ENCODE assay signal across 8 cellular contexts in genomic region chr1:148263906-148264255, GRCh38.
DNase-seq lines count a peak whose midpoint lies in the region; ATAC-seq, FAIRE-seq and TF ChIP-seq lines count a peak whose summit lies in the region.

No MANE protein-coding gene starts in this region.

- CTCF ChIA-PET in HEK293T (lab: Yijun Ruan, JAX): no interaction called here

- H3K4me3 ChIP-seq in CD4-positive, CD25-positive, alpha-beta regulatory T cell (ENCODE audit: low read depth, low read length): peak overlapping the region; percentile 92
- H3K4me3 ChIP-seq in brain microvascular endothelial cell (ENCODE audit: low read depth, low read length) (peak overlapping the region; percentile 57), mucosa of descending colon (no peak overlapping the region)

- no peak for DNase-seq in CD4-positive, CD25-positive, alpha-beta regulatory T cell
- DNase-seq in brain microvascular endothelial cell: no peak
- peak in 2 of 3 donors; percentile 39 to 43 for DNase-seq in mucosa of descending colon
- DNase-seq in GM12892 (ENCODE audit: insufficient read length): no peak
- no peak for DNase-seq in HEK293T (ENCODE audit: extremely low spot score)
- DNase-seq in SW 1271 (lab: John Stamatoyannopoulos, UW): no peak

- H3K27ac Mint-ChIP-seq in CD4-positive, CD25-positive, alpha-beta regulatory T cell: peak overlapping the region; percentile 88 to 97 (median 96)

- peak overlapping the region; percentile 84 to 98 (median 91) for H3K4me3 Mint-ChIP-seq in CD4-positive, CD25-positive, alpha-beta regulatory T cell

- ATAC-seq in CD4-positive, CD25-positive, alpha-beta regulatory T cell (ENCODE audit: low read depth in 2 of 2): peak; percentile 10 to 17
- ATAC-seq in HG03354 (IDR thresholded peaks at IDR 0.05; ENCODE audit: poor library complexity, severe bottlenecking, unreplicated experiment) (peak; percentile 10), mucosa of descending colon (peak; percentile 39), HG03520 (IDR thresholded peaks at IDR 0.05; ENCODE audit: unreplicated experiment) (no peak)

- H3K27me3 Mint-ChIP-seq in CD4-positive, CD25-positive, alpha-beta regulatory T cell: peaks cover 34% of the 10 kb centered on the region

- peaks cover 6 to 20% (median 11%) of the 10 kb centered on the region in 4 donors for H3K4me1 Mint-ChIP-seq in CD4-positive, CD25-positive, alpha-beta regulatory T cell

- H3K27ac ChIP-seq in CD4-positive, CD25-positive, alpha-beta regulatory T cell (ENCODE audit: insufficient read depth, low read length, poor library complexity, severe bottlenecking): peak overlapping the region; percentile 67
- peak overlapping the region; percentile 14 for H3K27ac ChIP-seq in brain microvascular endothelial cell

- no peaks in the 10 kb centered on the region for H3K9me3 ChIP-seq in CD4-positive, CD25-positive, alpha-beta regulatory T cell (ENCODE audit: control insufficient read depth in 2 of 2, low read length in 2 of 2)
- H3K9me3 ChIP-seq in mucosa of descending colon: no peaks in the 10 kb centered on the region

- TF ChIP-seq POLR2A in GM12892 (IDR thresholded peaks at IDR 0.05; ENCODE audit: low read depth, low read length): no peak

- POLR2A ChIA-PET in HEK293T (lab: Yijun Ruan, JAX): interaction anchor here (0.7 to 2.7 kb wide), 18 partner anchors 9 to 593 kb away, joined by 3 to 132 read pairs (median 4); partner anchors contain the start of gene ACP6

- H3K36me3 Mint-ChIP-seq in CD4-positive, CD25-positive, alpha-beta regulatory T cell: peaks cover 4% of the 10 kb centered on the region

- no peak for FAIRE-seq in GM12892 (lab: Jason Lieb, UNC)

- TF ChIP-seq CTCF in brain microvascular endothelial cell (IDR thresholded peaks at IDR 0.05; ENCODE audit: low read depth, low read length, missing control alignments): no peak
- TF ChIP-seq CTCF in mucosa of descending colon (IDR thresholded peaks at IDR 0.05): no peak

- H3K4me1 ChIP-seq in CD4-positive, CD25-positive, alpha-beta regulatory T cell (ENCODE audit: control insufficient read depth, insufficient read depth, low read length, poor library complexity, severe bottlenecking): peaks cover 8% of the 10 kb centered on the region
- peaks cover 3% of the 10 kb centered on the region for H3K4me1 ChIP-seq in mucosa of descending colon (ENCODE audit: low read depth)

- H3K27me3 ChIP-seq in CD4-positive, CD25-positive, alpha-beta regulatory T cell (ENCODE audit: control insufficient read depth, insufficient read depth, low read length): no peaks in the 10 kb centered on the region
- no peaks in the 10 kb centered on the region for H3K27me3 ChIP-seq in brain microvascular endothelial cell (replicated peaks)

- no peaks in the 10 kb centered on the region for H3K36me3 ChIP-seq in CD4-positive, CD25-positive, alpha-beta regulatory T cell (ENCODE audit: control insufficient read depth, insufficient read depth, low read length)
- H3K36me3 ChIP-seq in brain microvascular endothelial cell (replicated peaks) (no peaks in the 10 kb centered on the region), mucosa of descending colon (ENCODE audit: low read depth) (no peaks in the 10 kb centered on the region)

- in situ Hi-C loops in brain microvascular endothelial cell (cut with HindIII; ENCODE audit: low pct_ligation_motif_present, low sequenced_read_pairs): no loop called here

- intact Hi-C loops in mucosa of descending colon (cut with DNase I, micrococcal nuclease): no loop called here

- H3K9me3 Mint-ChIP-seq in CD4-positive, CD25-positive, alpha-beta regulatory T cell: peaks cover 0 to 1% (median 0%) of the 10 kb centered on the region in 7 donors

TF ChIP-seq in HEK293T, 16 proteins besides CTCF, POLR2A, EP300 and RAD21:
- TF ChIP-seq ELF4 (IDR thresholded peaks at IDR 0.05): no peak
- TF ChIP-seq ARNT (IDR thresholded peaks at IDR 0.05): no peak
- TF ChIP-seq SP1 (IDR thresholded peaks at IDR 0.05): no peak
- TF ChIP-seq, protein P1, sequence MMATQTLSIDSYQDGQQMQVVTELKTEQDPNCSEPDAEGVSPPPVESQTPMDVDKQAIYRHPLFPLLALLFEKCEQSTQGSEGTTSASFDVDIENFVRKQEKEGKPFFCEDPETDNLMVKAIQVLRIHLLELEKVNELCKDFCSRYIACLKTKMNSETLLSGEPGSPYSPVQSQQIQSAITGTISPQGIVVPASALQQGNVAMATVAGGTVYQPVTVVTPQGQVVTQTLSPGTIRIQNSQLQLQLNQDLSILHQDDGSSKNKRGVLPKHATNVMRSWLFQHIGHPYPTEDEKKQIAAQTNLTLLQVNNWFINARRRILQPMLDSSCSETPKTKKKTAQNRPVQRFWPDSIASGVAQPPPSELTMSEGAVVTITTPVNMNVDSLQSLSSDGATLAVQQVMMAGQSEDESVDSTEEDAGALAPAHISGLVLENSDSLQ (IDR thresholded peaks at IDR 0.05): no peak
- no peak for TF ChIP-seq BHLHE40 (IDR thresholded peaks at IDR 0.05; ENCODE audit: borderline replicate concordance)
- TF ChIP-seq NFRKB (IDR thresholded peaks at IDR 0.05): no peak
- TF ChIP-seq FOXM1 (IDR thresholded peaks at IDR 0.05; ENCODE audit: borderline replicate concordance): no peak
- no peak for TF ChIP-seq FOXK2 (IDR thresholded peaks at IDR 0.05)
- no peak for TF ChIP-seq TARDBP (IDR thresholded peaks at IDR 0.05)
- no peak for TF ChIP-seq HDGF (IDR thresholded peaks at IDR 0.05; ENCODE audit: borderline replicate concordance)
- TF ChIP-seq CTBP1 (IDR thresholded peaks at IDR 0.05; ENCODE audit: borderline replicate concordance): no peak
- TF ChIP-seq FOXA1 (IDR thresholded peaks at IDR 0.05): no peak
- TF ChIP-seq ZNF384 (IDR thresholded peaks at IDR 0.05): no peak
- no peak for TF ChIP-seq L3MBTL2 (conservative IDR thresholded peaks at IDR 0.05)
- no peak for TF ChIP-seq SUZ12 (IDR thresholded peaks at IDR 0.05)

Comparison
In these comparisons a context has a peak if more than half of its experiments do, and no peak if none do; other contexts are left out.
1. DNase-seq: peak in mucosa of descending colon (2 of 3); none in CD4-positive, CD25-positive, alpha-beta regulatory T cell (0 of 3), brain microvascular endothelial cell (single experiment), GM12892 (single experiment), HEK293T (single experiment) and SW 1271 (0 of 2).